ENCODE assay signal across 18 cellular contexts in the genomic region with DNA sequence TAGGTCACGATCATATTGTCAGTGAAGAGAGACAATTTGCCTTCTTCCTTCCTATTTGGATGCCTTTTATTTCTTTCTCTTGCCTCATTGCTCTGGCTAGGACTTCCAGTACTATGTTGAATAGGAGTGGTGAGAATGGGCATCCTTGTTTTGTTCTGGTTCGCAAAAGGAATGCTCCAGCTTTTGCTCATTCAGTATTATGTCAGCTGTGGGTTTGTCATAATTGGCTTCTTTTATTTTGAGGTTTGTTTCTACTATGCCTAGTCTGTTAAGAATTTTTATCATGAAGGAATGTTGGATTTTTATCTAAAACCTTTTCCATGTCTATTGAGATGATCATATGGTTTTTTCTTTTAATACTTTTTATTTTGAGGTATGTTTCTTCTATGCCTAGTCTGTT.
DNase-seq lines count a peak whose midpoint lies in the region; ATAC-seq, FAIRE-seq and TF ChIP-seq lines count a peak whose summit lies in the region.
"Had no signal": no experiment of that assay in that cellular context is flagged by ENCODE, and none has a peak within 500 bp of the region (broad histone marks: within the 10 kb centered on the region; RNA-seq: fewer than 3 reads in every experiment).

No MANE protein-coding gene starts in this region.

- TF ChIP-seq EP300 in HepG2 (IDR thresholded peaks at IDR 0.05; ENCODE audit: low read depth in 2 of 2, low read length in 2 of 2) (no peak), HepG2 (CRISPR knock-in tag; IDR thresholded peaks at IDR 0.05; ENCODE audit: borderline replicate concordance) (no peak)

- TF ChIP-seq POLR2A in HepG2 (IDR thresholded peaks at IDR 0.05; ENCODE audit: insufficient read depth in 1 of 2, low read depth in 2 of 2, low read length in 2 of 2) (no peak), lower leg skin (IDR thresholded peaks at IDR 0.05) (no peak)

- FAIRE-seq in colon (lab: Jason Lieb, UNC) (peak; percentile 28), HepG2 (lab: Jason Lieb, UNC) (no peak)
- FAIRE-seq: GM18507, H54 had no signal

- TF ChIP-seq CTCF in AG10803 (conservative IDR thresholded peaks at IDR 0.05; ENCODE audit: low read length) = no peak
- TF ChIP-seq CTCF in HepG2 (CRISPR knock-in tag; IDR thresholded peaks at IDR 0.05) = no peak
- no peak for TF ChIP-seq CTCF in lower leg skin (IDR thresholded peaks at IDR 0.05)

- H2AFZ ChIP-seq in HepG2 (ENCODE audit: low read length) = no peak overlapping the region

- no peaks in the 10 kb centered on the region for H3K9me3 ChIP-seq in HepG2 (ENCODE audit: low read length)
- H3K9me3 ChIP-seq: BLaER1, Caco-2 had no signal

- H3K27me3 ChIP-seq in HepG2 (ENCODE audit: control insufficient read depth in 1 of 2, insufficient read depth in 2 of 2, low read length in 2 of 2) = no peaks in the 10 kb centered on the region
- H3K27me3 ChIP-seq: BLaER1 had no signal

- no peak overlapping the region for H3K4me2 ChIP-seq in HepG2 (ENCODE audit: low read depth, low read length)
- H3K4me2 ChIP-seq: BLaER1 had no signal

- POLR2A ChIA-PET in HepG2 (lab: Yijun Ruan, JAX) = no interaction called here

- CTCF ChIA-PET in HepG2 (lab: Yijun Ruan, JAX; ENCODE audit: low intra/inter-chr PET ratio, low total read pairs) = no interaction called here

- intact Hi-C loops in HepG2 (cut with micrococcal nuclease; ENCODE audit: unreplicated experiment) = no loop called here
- intact Hi-C loops in lower leg skin (cut with DNase I; ENCODE audit: low total_unique reads) = no loop called here

- TF ChIP-seq RAD21 in HepG2 (CRISPR knock-in tag; IDR thresholded peaks at IDR 0.05) = no peak

- ATAC-seq in HepG2 = no peak

- no TSS peak for BruUV-seq in HepG2 (replicated peaks; lab: Mats Ljungman, UMichigan)

- H3K79me2 ChIP-seq in HepG2 (ENCODE audit: insufficient read depth, low read length) = no peaks in the 10 kb centered on the region

- H3K4me3 ChIP-seq in AG10803 (ENCODE audit: low read length) (no peak overlapping the region), HepG2 (replicated peaks in 1 of 3; ENCODE audit: insufficient read depth in 1 of 3, low read depth in 2 of 3, low read length in 3 of 3) (no peak overlapping the region), lower leg skin (ENCODE audit: low read depth, poor library complexity, severe bottlenecking) (no peak overlapping the region)
- H3K4me3 ChIP-seq: BLaER1 had no signal

- no peak overlapping the region for H3K9ac ChIP-seq in HepG2 (ENCODE audit: insufficient read depth, low read depth, low read length)
- H3K9ac ChIP-seq: BLaER1 had no signal

- H3K27ac ChIP-seq in HepG2 (ENCODE audit: extremely low read length, insufficient read depth, low read length) = no peak overlapping the region
- H3K27ac ChIP-seq: 22Rv1, BLaER1, HL-60 had no signal

- no peaks in the 10 kb centered on the region for H3K36me3 ChIP-seq in HepG2 (replicated peaks in 1 of 2; ENCODE audit: control insufficient read depth in 1 of 2, insufficient read depth in 2 of 2, low read length in 2 of 2)
- H3K36me3 ChIP-seq: BLaER1 had no signal

- WGBS in HepG2 (ENCODE audit: low lambda C conversion rate) = 37% methylated on average over 2 of the region's 2 CpGs
- 64 to 90% methylated on average over 1 to 2 of the region's 2 CpGs for WGBS in lower leg skin, 2 donors

- H3K4me1 ChIP-seq in HepG2 (ENCODE audit: insufficient read depth, low read length) = no peaks in the 10 kb centered on the region
- H3K4me1 ChIP-seq: BLaER1, Caco-2 had no signal

- H4K20me1 ChIP-seq in HepG2 (ENCODE audit: insufficient read depth, low read length) = no peaks in the 10 kb centered on the region
- H4K20me1 ChIP-seq: BLaER1 had no signal

- in situ Hi-C loops in HepG2 (cut with HindIII; ENCODE audit: extremely low pct_ligation_motif_present, low pct_unique_long_range_greater_than_20kb) = no loop called here

- DNase-seq in AG10803 (ENCODE audit: low read depth) (peak; percentile 3), amniotic epithelial cell (ENCODE audit: low read depth) (peak; percentile 67), foreskin melanocyte (peak; percentile 46), HepG2 (ENCODE audit: low spot score) (no peak), lower leg skin (ENCODE audit: low spot score in 2 of 2) (no peak), DMS153 treated with DMSO at 0.1 percent for 48 hours (lab: John Stamatoyannopoulos, UW; ENCODE audit: unreplicated experiment) (no peak), globus pallidus (ENCODE audit: low spot score) (no peak)
- DNase-seq: AML-193; Caco-2; CD8-positive, alpha-beta memory T cell; DMS53; IMR-90 had no signal

TF ChIP-seq in HepG2, 621 proteins besides CTCF, POLR2A, EP300 and RAD21:
- no peak for TF ChIP-seq ZFP41 (CRISPR knock-in tag; IDR thresholded peaks at IDR 0.05; ENCODE audit: borderline replicate concordance)
- no peak for TF ChIP-seq ZSCAN25 (CRISPR knock-in tag; IDR thresholded peaks at IDR 0.05)
- TF ChIP-seq NKX3-1 (CRISPR knock-in tag; IDR thresholded peaks at IDR 0.05) = no peak
- TF ChIP-seq ZNF326 (CRISPR knock-in tag; IDR thresholded peaks at IDR 0.05; ENCODE audit: borderline replicate concordance) = no peak
- TF ChIP-seq, protein P1, sequence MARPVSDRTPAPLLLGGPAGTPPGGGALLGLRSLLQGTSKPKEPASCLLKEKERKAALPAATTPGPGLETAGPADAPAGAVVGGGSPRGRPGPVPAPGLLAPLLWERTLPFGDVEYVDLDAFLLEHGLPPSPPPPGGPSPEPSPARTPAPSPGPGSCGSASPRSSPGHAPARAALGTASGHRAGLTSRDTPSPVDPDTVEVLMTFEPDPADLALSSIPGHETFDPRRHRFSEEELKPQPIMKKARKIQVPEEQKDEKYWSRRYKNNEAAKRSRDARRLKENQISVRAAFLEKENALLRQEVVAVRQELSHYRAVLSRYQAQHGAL (CRISPR knock-in tag; IDR thresholded peaks at IDR 0.05; ENCODE audit: not compliant biosample characterization) = no peak
- no peak for TF ChIP-seq SAFB2 (CRISPR knock-in tag; IDR thresholded peaks at IDR 0.05; ENCODE audit: borderline replicate concordance, low read depth)
- no peak for TF ChIP-seq ATRX (CRISPR knock-in tag; IDR thresholded peaks at IDR 0.05; ENCODE audit: borderline replicate concordance)
- TF ChIP-seq SMYD3 (CRISPR knock-in tag; IDR thresholded peaks at IDR 0.05) = no peak

Comparison
In these comparisons a context has a peak if more than half of its experiments do, and no peak if none do; other contexts are left out.
1. DNase-seq: peak in AG10803 (single experiment), amniotic epithelial cell (single experiment) and foreskin melanocyte (single experiment); none in HepG2 (single experiment), lower leg skin (0 of 2), DMS153 treated with DMSO at 0.1 percent for 48 hours (single experiment) and globus pallidus (single experiment).